ENCODE assay signal across 1 cellular context in the genomic region with DNA sequence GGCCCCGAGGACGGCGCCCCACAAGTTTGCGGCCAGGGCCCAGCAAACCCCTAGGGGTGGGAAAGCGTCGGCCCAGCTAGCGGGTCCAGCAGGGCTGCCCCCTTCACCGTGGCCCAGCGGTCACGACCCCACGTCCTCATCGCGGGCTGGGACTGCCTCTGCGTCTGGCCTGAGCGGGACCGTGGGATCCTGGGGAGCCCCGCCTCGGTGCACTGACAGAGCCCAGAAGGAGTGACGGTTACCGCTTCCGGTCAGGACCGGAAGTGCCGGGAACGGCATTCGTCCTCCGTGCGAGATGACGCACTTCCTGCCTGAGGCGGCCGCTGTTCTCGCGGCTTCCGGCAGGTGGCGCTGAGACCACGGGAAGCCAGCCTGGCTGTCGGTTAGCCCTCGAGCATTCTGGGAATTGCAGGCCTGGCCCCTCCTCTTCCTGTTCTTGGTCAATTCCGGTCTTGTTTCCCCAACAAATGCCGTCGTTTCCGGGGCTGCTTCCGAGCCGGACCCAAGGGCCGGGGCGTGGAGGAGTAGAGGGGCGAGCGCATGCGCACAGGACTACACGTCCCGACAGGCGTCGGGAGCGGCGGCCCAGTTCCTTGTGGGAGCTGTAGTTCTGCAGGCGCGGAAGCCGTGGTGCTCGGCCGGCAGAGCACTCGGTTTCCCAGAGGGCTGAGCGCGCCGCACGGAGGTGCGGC.
TF ChIP-seq lines count a peak whose summit lies in the region.

A gene (plus strand): TSS at position 682 of the 692 bp plus-strand sequence. CDS start 1,884 bp downstream, outside the sequence.

TF ChIP-seq in HepG2, 621 proteins besides CTCF, POLR2A, EP300 and RAD21 (continued from another document and continues in another):
- TF ChIP-seq ZBTB3 (CRISPR knock-in tag; IDR thresholded peaks at IDR 0.05; ENCODE audit: borderline replicate concordance, low read depth) = 0 out of 2 replicates have a peak, but pooled peaks have one; percentile 7
- TF ChIP-seq TBL1XR1 (IDR thresholded peaks at IDR 0.05; ENCODE audit: borderline replicate concordance, low read length, partially characterized antibody) = peak; percentile 36
- TF ChIP-seq GABPA (IDR thresholded peaks at IDR 0.05; ENCODE audit: low read depth, low read length) = no peak
- TF ChIP-seq GABPA (CRISPR knock-in tag; IDR thresholded peaks at IDR 0.05; ENCODE audit: low read depth) = peak; percentile 99
- peak; percentile 92 for TF ChIP-seq RFXAP (CRISPR knock-in tag; IDR thresholded peaks at IDR 0.05; ENCODE audit: borderline replicate concordance)
- TF ChIP-seq NCOR1 (IDR thresholded peaks at IDR 0.05; ENCODE audit: borderline replicate concordance, low read length) = 0 out of 2 replicates have a peak, but pooled peaks have one; percentile 32
- peak; percentile 62; the same call in 1 of the 2 replicates for TF ChIP-seq SMC3 (IDR thresholded peaks at IDR 0.05; ENCODE audit: low read length)
- TF ChIP-seq KLF15 (CRISPR knock-in tag; IDR thresholded peaks at IDR 0.05; ENCODE audit: borderline replicate concordance) = peak; percentile 37; the same call in 1 of the 2 replicates
- peak; percentile 86 for TF ChIP-seq SP4 (CRISPR knock-in tag; IDR thresholded peaks at IDR 0.05)
- TF ChIP-seq ETV5 (CRISPR knock-in tag; IDR thresholded peaks at IDR 0.05; ENCODE audit: borderline replicate concordance) = peak; percentile 91
- TF ChIP-seq ZNF878 (CRISPR knock-in tag; IDR thresholded peaks at IDR 0.05) = no peak
- no peak for TF ChIP-seq TRIM24 (CRISPR knock-in tag; IDR thresholded peaks at IDR 0.05)
- TF ChIP-seq ATAD3A (CRISPR knock-in tag; IDR thresholded peaks at IDR 0.05) = no peak
- peak; percentile 10; the same call in 1 of the 2 replicates for TF ChIP-seq MAFF (IDR thresholded peaks at IDR 0.05; ENCODE audit: low read depth, low read length)
- TF ChIP-seq, protein P1, sequence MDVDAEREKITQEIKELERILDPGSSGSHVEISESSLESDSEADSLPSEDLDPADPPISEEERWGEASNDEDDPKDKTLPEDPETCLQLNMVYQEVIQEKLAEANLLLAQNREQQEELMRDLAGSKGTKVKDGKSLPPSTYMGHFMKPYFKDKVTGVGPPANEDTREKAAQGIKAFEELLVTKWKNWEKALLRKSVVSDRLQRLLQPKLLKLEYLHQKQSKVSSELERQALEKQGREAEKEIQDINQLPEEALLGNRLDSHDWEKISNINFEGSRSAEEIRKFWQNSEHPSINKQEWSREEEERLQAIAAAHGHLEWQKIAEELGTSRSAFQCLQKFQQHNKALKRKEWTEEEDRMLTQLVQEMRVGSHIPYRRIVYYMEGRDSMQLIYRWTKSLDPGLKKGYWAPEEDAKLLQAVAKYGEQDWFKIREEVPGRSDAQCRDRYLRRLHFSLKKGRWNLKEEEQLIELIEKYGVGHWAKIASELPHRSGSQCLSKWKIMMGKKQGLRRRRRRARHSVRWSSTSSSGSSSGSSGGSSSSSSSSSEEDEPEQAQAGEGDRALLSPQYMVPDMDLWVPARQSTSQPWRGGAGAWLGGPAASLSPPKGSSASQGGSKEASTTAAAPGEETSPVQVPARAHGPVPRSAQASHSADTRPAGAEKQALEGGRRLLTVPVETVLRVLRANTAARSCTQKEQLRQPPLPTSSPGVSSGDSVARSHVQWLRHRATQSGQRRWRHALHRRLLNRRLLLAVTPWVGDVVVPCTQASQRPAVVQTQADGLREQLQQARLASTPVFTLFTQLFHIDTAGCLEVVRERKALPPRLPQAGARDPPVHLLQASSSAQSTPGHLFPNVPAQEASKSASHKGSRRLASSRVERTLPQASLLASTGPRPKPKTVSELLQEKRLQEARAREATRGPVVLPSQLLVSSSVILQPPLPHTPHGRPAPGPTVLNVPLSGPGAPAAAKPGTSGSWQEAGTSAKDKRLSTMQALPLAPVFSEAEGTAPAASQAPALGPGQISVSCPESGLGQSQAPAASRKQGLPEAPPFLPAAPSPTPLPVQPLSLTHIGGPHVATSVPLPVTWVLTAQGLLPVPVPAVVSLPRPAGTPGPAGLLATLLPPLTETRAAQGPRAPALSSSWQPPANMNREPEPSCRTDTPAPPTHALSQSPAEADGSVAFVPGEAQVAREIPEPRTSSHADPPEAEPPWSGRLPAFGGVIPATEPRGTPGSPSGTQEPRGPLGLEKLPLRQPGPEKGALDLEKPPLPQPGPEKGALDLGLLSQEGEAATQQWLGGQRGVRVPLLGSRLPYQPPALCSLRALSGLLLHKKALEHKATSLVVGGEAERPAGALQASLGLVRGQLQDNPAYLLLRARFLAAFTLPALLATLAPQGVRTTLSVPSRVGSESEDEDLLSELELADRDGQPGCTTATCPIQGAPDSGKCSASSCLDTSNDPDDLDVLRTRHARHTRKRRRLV (CRISPR knock-in tag; IDR thresholded peaks at IDR 0.05) = peak; percentile 79; the same call in 1 of the 2 replicates
- TF ChIP-seq ZNF782 (CRISPR knock-in tag; IDR thresholded peaks at IDR 0.05; ENCODE audit: borderline replicate concordance) = no peak
- TF ChIP-seq ONECUT2 (CRISPR knock-in tag; IDR thresholded peaks at IDR 0.05) = no peak
- peak; percentile 56; the same call in 1 of the 2 replicates for TF ChIP-seq GLI4 (CRISPR knock-in tag; IDR thresholded peaks at IDR 0.05; ENCODE audit: borderline replicate concordance)
- TF ChIP-seq, protein P2, sequence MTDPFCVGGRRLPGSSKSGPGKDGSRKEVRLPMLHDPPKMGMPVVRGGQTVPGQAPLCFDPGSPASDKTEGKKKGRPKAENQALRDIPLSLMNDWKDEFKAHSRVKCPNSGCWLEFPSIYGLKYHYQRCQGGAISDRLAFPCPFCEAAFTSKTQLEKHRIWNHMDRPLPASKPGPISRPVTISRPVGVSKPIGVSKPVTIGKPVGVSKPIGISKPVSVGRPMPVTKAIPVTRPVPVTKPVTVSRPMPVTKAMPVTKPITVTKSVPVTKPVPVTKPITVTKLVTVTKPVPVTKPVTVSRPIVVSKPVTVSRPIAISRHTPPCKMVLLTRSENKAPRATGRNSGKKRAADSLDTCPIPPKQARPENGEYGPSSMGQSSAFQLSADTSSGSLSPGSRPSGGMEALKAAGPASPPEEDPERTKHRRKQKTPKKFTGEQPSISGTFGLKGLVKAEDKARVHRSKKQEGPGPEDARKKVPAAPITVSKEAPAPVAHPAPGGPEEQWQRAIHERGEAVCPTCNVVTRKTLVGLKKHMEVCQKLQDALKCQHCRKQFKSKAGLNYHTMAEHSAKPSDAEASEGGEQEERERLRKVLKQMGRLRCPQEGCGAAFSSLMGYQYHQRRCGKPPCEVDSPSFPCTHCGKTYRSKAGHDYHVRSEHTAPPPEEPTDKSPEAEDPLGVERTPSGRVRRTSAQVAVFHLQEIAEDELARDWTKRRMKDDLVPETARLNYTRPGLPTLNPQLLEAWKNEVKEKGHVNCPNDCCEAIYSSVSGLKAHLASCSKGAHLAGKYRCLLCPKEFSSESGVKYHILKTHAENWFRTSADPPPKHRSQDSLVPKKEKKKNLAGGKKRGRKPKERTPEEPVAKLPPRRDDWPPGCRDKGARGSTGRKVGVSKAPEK (CRISPR knock-in tag; IDR thresholded peaks at IDR 0.05; ENCODE audit: borderline replicate concordance) = no peak
- TF ChIP-seq, protein P3, sequence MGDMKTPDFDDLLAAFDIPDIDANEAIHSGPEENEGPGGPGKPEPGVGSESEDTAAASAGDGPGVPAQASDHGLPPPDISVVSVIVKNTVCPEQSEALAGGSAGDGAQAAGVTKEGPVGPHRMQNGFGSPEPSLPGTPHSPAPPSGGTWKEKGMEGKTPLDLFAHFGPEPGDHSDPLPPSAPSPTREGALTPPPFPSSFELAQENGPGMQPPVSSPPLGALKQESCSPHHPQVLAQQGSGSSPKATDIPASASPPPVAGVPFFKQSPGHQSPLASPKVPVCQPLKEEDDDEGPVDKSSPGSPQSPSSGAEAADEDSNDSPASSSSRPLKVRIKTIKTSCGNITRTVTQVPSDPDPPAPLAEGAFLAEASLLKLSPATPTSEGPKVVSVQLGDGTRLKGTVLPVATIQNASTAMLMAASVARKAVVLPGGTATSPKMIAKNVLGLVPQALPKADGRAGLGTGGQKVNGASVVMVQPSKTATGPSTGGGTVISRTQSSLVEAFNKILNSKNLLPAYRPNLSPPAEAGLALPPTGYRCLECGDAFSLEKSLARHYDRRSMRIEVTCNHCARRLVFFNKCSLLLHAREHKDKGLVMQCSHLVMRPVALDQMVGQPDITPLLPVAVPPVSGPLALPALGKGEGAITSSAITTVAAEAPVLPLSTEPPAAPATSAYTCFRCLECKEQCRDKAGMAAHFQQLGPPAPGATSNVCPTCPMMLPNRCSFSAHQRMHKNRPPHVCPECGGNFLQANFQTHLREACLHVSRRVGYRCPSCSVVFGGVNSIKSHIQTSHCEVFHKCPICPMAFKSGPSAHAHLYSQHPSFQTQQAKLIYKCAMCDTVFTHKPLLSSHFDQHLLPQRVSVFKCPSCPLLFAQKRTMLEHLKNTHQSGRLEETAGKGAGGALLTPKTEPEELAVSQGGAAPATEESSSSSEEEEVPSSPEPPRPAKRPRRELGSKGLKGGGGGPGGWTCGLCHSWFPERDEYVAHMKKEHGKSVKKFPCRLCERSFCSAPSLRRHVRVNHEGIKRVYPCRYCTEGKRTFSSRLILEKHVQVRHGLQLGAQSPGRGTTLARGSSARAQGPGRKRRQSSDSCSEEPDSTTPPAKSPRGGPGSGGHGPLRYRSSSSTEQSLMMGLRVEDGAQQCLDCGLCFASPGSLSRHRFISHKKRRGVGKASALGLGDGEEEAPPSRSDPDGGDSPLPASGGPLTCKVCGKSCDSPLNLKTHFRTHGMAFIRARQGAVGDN (CRISPR knock-in tag; IDR thresholded peaks at IDR 0.05) = peak; percentile 98
- no peak for TF ChIP-seq ZNF644 (CRISPR knock-in tag; IDR thresholded peaks at IDR 0.05; ENCODE audit: low read depth)
- TF ChIP-seq ZNF724P (CRISPR knock-in tag; IDR thresholded peaks at IDR 0.05; ENCODE audit: borderline replicate concordance) = no peak
- no peak; the same call in 1 of the 2 replicates for TF ChIP-seq PITX1 (CRISPR knock-in tag; IDR thresholded peaks at IDR 0.05)
- no peak for TF ChIP-seq ZNF251 (CRISPR knock-in tag; IDR thresholded peaks at IDR 0.05)
- no peak; the same call in 1 of the 2 replicates for TF ChIP-seq ZNF460 (CRISPR knock-in tag; IDR thresholded peaks at IDR 0.05; ENCODE audit: borderline replicate concordance)
- no peak for TF ChIP-seq NFIB (CRISPR knock-in tag; IDR thresholded peaks at IDR 0.05; ENCODE audit: borderline replicate concordance)
- TF ChIP-seq HMG20A (CRISPR knock-in tag; IDR thresholded peaks at IDR 0.05; ENCODE audit: borderline replicate concordance) = no peak; the same call in 1 of the 2 replicates
- no peak for TF ChIP-seq ZFY (CRISPR knock-in tag; IDR thresholded peaks at IDR 0.05)
- TF ChIP-seq, protein P4, sequence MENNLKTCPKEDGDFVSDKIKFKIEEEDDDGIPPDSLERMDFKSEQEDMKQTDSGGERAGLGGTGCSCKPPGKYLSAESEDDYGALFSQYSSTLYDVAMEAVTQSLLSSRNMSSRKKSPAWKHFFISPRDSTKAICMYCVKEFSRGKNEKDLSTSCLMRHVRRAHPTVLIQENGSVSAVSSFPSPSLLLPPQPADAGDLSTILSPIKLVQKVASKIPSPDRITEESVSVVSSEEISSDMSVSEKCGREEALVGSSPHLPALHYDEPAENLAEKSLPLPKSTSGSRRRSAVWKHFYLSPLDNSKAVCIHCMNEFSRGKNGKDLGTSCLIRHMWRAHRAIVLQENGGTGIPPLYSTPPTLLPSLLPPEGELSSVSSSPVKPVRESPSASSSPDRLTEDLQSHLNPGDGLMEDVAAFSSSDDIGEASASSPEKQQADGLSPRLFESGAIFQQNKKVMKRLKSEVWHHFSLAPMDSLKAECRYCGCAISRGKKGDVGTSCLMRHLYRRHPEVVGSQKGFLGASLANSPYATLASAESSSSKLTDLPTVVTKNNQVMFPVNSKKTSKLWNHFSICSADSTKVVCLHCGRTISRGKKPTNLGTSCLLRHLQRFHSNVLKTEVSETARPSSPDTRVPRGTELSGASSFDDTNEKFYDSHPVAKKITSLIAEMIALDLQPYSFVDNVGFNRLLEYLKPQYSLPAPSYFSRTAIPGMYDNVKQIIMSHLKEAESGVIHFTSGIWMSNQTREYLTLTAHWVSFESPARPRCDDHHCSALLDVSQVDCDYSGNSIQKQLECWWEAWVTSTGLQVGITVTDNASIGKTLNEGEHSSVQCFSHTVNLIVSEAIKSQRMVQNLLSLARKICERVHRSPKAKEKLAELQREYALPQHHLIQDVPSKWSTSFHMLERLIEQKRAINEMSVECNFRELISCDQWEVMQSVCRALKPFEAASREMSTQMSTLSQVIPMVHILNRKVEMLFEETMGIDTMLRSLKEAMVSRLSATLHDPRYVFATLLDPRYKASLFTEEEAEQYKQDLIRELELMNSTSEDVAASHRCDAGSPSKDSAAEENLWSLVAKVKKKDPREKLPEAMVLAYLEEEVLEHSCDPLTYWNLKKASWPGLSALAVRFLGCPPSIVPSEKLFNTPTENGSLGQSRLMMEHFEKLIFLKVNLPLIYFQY (CRISPR knock-in tag; IDR thresholded peaks at IDR 0.05; ENCODE audit: borderline replicate concordance) = peak; percentile 55; the same call in 1 of the 2 replicates
- TF ChIP-seq HNF4A (CRISPR knock-in tag; IDR thresholded peaks at IDR 0.05) = peak; percentile 21; the same call in 1 of the 2 replicates
- TF ChIP-seq CREM (IDR thresholded peaks at IDR 0.05) = peak; percentile 99
- TF ChIP-seq CREM (CRISPR knock-in tag; IDR thresholded peaks at IDR 0.05) = peak; percentile 69; the same call in 1 of the 2 replicates
- TF ChIP-seq SMAD3 (CRISPR knock-in tag; IDR thresholded peaks at IDR 0.05) = peak; percentile 60; the same call in 1 of the 2 replicates
- TF ChIP-seq MED1 (CRISPR knock-in tag; IDR thresholded peaks at IDR 0.05) = peak; percentile 82; the same call in 1 of the 2 replicates
- no peak for TF ChIP-seq CHD2 (IDR thresholded peaks at IDR 0.05; ENCODE audit: low read depth, low read length)
- TF ChIP-seq TCF7 (IDR thresholded peaks at IDR 0.05; ENCODE audit: low read depth) = no peak
- TF ChIP-seq ZNF598 (CRISPR knock-in tag; IDR thresholded peaks at IDR 0.05; ENCODE audit: borderline replicate concordance) = no peak; the same call in 1 of the 2 replicates
- TF ChIP-seq EED (CRISPR knock-in tag; IDR thresholded peaks at IDR 0.05) = peak; percentile 96
- no peak for TF ChIP-seq SOX6 (IDR thresholded peaks at IDR 0.05)
- TF ChIP-seq SOX6 (CRISPR knock-in tag; IDR thresholded peaks at IDR 0.05) = peak; percentile 81
- TF ChIP-seq, protein P5, sequence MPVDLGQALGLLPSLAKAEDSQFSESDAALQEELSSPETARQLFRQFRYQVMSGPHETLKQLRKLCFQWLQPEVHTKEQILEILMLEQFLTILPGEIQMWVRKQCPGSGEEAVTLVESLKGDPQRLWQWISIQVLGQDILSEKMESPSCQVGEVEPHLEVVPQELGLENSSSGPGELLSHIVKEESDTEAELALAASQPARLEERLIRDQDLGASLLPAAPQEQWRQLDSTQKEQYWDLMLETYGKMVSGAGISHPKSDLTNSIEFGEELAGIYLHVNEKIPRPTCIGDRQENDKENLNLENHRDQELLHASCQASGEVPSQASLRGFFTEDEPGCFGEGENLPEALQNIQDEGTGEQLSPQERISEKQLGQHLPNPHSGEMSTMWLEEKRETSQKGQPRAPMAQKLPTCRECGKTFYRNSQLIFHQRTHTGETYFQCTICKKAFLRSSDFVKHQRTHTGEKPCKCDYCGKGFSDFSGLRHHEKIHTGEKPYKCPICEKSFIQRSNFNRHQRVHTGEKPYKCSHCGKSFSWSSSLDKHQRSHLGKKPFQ (CRISPR knock-in tag; IDR thresholded peaks at IDR 0.05; ENCODE audit: insufficient replicate concordance) = no peak
- TF ChIP-seq, protein P6, sequence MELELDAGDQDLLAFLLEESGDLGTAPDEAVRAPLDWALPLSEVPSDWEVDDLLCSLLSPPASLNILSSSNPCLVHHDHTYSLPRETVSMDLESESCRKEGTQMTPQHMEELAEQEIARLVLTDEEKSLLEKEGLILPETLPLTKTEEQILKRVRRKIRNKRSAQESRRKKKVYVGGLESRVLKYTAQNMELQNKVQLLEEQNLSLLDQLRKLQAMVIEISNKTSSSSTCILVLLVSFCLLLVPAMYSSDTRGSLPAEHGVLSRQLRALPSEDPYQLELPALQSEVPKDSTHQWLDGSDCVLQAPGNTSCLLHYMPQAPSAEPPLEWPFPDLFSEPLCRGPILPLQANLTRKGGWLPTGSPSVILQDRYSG (CRISPR knock-in tag; IDR thresholded peaks at IDR 0.05) = no peak
